8 cellular contexts compared by ENCODE assay signal in genomic region chr5:76867827-76868693, GRCh38. TPM values are rescaled to one million over a fixed set of nuclear protein-coding genes. Genes with fewer than 3 reads are reported as not detected.
A peak's percentile ranks its signal among the peaks of the same experiment; 100 is the strongest.
DNase-seq lines count a peak whose midpoint lies in the region; ATAC-seq and TF ChIP-seq lines count a peak whose summit lies in the region.

No MANE protein-coding gene starts in this region.

- peak; percentile 83 for TF ChIP-seq CTCF in 22Rv1 (IDR thresholded peaks at IDR 0.05)

- in situ Hi-C loops in SK-MEL-5 (cut with HindIII; ENCODE audit: low pct_unique_long_range_greater_than_20kb, low sequenced_read_pairs), result no loop called here

- DNase-seq in MV-4-11 (lab: John Stamatoyannopoulos, UW) (peak; percentile 57), SK-MEL-5 (ENCODE audit: low read depth, low spot score) (peak; percentile 65), glomerular endothelial cell (ENCODE audit: extremely low read depth, low read depth, low spot score) (peak; percentile 55), posterior cingulate gyrus (peak in 7 of 10 donors; percentile 23 to 82 (median 62))
- DNase-seq in activated naive CD4-positive, alpha-beta T cell (lab: John Stamatoyannopoulos, UW), result peak in 3 of 4 experiments; percentile 4 to 33 (median 31)

- peak; percentile 50 for ATAC-seq in GM18520 (IDR thresholded peaks at IDR 0.05; ENCODE audit: unreplicated experiment)
- no peak for ATAC-seq in GM19452 (IDR thresholded peaks at IDR 0.05; ENCODE audit: unreplicated experiment)

- H3K27ac ChIP-seq in 22Rv1, result no peak overlapping the region

- intact Hi-C loops in posterior cingulate gyrus (cut with DNase I), result loop anchor here (2.0 to 5.0 kb wide), 3 partner anchors 149 to 624 kb away; partner anchors contain the start of gene WDR41

RNA-seq across cellular contexts. Expression of gene S100Z, which starts 18.2 kb away (rescaled TPM):
- total RNA-seq in SK-MEL-5 (2014; rRNA removed; shearing (Covaris generic)), result not detected in 2 replicates
- polyA plus RNA-seq in SK-MEL-5 (2015; cell fraction: cytosol; rRNA removed), result not detected in 2 replicates
- polyA plus RNA-seq in SK-MEL-5 (2015; cell fraction: nucleus; rRNA removed), result not detected in 2 replicates
- total RNA-seq in glomerular endothelial cell, result not detected in 2 replicates

RNA-seq across cellular contexts. Expression of gene F2RL1, which starts 49.2 kb away (rescaled TPM):
- 0.74 and 0.77 TPM in 2 replicates for total RNA-seq in SK-MEL-5 (2014; rRNA removed; shearing (Covaris generic))
- polyA plus RNA-seq in SK-MEL-5 (2015; cell fraction: cytosol; rRNA removed), result 0.42 and 0.90 TPM in 2 replicates
- 0.44 TPM in 1 of 2 replicates, not detected in the other for polyA plus RNA-seq in SK-MEL-5 (2015; cell fraction: nucleus; rRNA removed)
- 47.6 and 81.4 TPM in 2 replicates for total RNA-seq in glomerular endothelial cell

Comparison
In these comparisons a context has a peak if more than half of its experiments do, and no peak if none do; other contexts are left out.
1. RNA of gene F2RL1, which starts 49.2 kb away (total RNA-seq): 47.6 to 81.4 TPM in glomerular endothelial cell; 0.74 to 0.77 TPM in SK-MEL-5; every median in the first group is over 10 times any median in the second.
2. Peak in every context shown above with its lines, with median percentiles within 50 percentile points of each other: DNase-seq.